In the genomic region with DNA sequence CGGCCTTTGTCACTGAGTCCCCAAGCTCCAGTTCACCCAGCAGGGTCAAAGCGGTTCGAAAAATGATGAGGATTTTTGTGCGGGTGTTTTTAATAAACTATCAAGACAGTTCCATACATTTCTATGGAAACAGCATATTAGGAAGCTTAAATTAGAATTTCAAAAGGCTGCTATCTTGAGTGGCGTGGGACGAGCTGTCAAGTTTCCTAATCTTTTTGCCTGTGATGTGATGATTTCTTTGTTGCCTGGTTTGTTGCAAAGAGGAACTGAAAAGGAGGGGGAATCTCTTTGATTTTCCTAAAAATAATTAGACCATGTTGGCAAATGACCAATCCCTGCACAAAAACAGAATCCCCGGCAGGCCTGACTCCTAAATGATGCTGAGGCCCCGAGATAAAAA, we compare ENCODE assay signal across 24 cellular contexts.
DNase-seq lines count a peak whose midpoint lies in the region; ATAC-seq and TF ChIP-seq lines count a peak whose summit lies in the region.
"Had no signal": no experiment of that assay in that cellular context is flagged by ENCODE, and none has a peak within 500 bp of the region (broad histone marks: within the 10 kb centered on the region; RNA-seq: fewer than 3 reads in every experiment).

No MANE protein-coding gene starts in this region.

- peak overlapping the region; percentile 74 for H3K4me2 ChIP-seq in OCI-LY7 (ENCODE audit: low read length)

- H3K36me3 Mint-ChIP-seq in stimulated activated naive CD8-positive, alpha-beta T cell treated with anti-CD3 and anti-CD28 coated beads, Interleukin-15, Interleukin-2, amounts not matched to agents 100 ng/mL and 50 ng/mL, for 24 hours (ENCODE audit: low read depth), result peaks cover 68% of the 10 kb centered on the region
- peaks cover 28 to 71% (median 44%) of the 10 kb centered on the region in 3 donors for H3K36me3 Mint-ChIP-seq in immature natural killer cell

- H3K4me3 Mint-ChIP-seq in stimulated activated naive CD8-positive, alpha-beta T cell treated with anti-CD3 and anti-CD28 coated beads, Interleukin-15, Interleukin-2, amounts not matched to agents 100 ng/mL and 50 ng/mL, for 24 hours, result no peak overlapping the region
- no peak overlapping the region for H3K4me3 Mint-ChIP-seq in immature natural killer cell
- H3K4me3 Mint-ChIP-seq: activated CD4-positive, alpha-beta T cell treated with anti-CD3 and anti-CD28 coated beads, Interleukin-2, amount 10 ng/mL, durations not matched to agents 24 days and 14 days; central memory CD8-positive, alpha-beta T cell; T-cell had no signal

- no peaks in the 10 kb centered on the region for H3K79me2 ChIP-seq in OCI-LY7 (ENCODE audit: insufficient read depth, low read depth, low read length)

- DNase-seq in stimulated activated naive CD8-positive, alpha-beta T cell treated with anti-CD3 and anti-CD28 coated beads, Interleukin-15, Interleukin-2, amounts not matched to agents 100 U/mL and 50 U/mL, for 24 hours, result no peak
- no peak for DNase-seq in OCI-LY7 (ENCODE audit: low spot score)
- no peak for DNase-seq in immature natural killer cell
- no peak for DNase-seq in NCI-H1417 treated with DMSO at 0.1 percent for 48 hours (lab: John Stamatoyannopoulos, UW)
- no peak for DNase-seq in DMS53 treated with DMSO at 0.1 percent for 48 hours (lab: John Stamatoyannopoulos, UW; ENCODE audit: unreplicated experiment)
- DNase-seq in COR-L47 (lab: John Stamatoyannopoulos, UW), result no peak
- DNase-seq: activated CD4-positive, alpha-beta T cell treated with anti-CD3 and anti-CD28 coated beads, Interleukin-2, amount 10 ng/mL, durations not matched to agents 24 days and 14 days; activated CD8-positive, alpha-beta memory T cell treated with anti-CD3 and anti-CD28 coated beads, Interleukin-2, amount 50 U/mL, for 4 hours; Kasumi-1; kidney glomerular epithelial cell; mammary epithelial cell; NCI-H1417; NCI-H2107; NCI-H524; Right ventricle myocardium superior; T-cell; thyroid gland had no signal

- H4K20me1 ChIP-seq in OCI-LY7 (ENCODE audit: insufficient read depth, low read length), result no peaks in the 10 kb centered on the region

- peak overlapping the region; percentile 37 for H3K4me3 ChIP-seq in OCI-LY7 (ENCODE audit: low read depth, low read length, poor library complexity, severe bottlenecking)
- H3K4me3 ChIP-seq: esophagus muscularis mucosa, gastroesophageal sphincter, HAP-1, pancreas, thyroid gland had no signal

- H3K9me2 ChIP-seq in OCI-LY7 (ENCODE audit: insufficient read depth, low read length), result no peaks in the 10 kb centered on the region

- no peaks in the 10 kb centered on the region for H3K9me3 Mint-ChIP-seq in stimulated activated naive CD8-positive, alpha-beta T cell treated with anti-CD3 and anti-CD28 coated beads, Interleukin-15, Interleukin-2, amounts not matched to agents 100 ng/mL and 50 ng/mL, for 24 hours
- no peaks in the 10 kb centered on the region for H3K9me3 Mint-ChIP-seq in immature natural killer cell
- H3K9me3 Mint-ChIP-seq: activated CD4-positive, alpha-beta T cell treated with anti-CD3 and anti-CD28 coated beads, Interleukin-2, amount 10 ng/mL, durations not matched to agents 24 days and 14 days; central memory CD8-positive, alpha-beta T cell; T-cell had no signal

- POLR2A ChIA-PET in OCI-LY7 (lab: Charles Lee), result interaction anchor here (0.7 to 2.0 kb wide), 7 partner anchors 11 to 51 kb away, joined by 3 to 10 read pairs (median 4); no protein-coding TSS in a partner anchor

- CTCF ChIA-PET in OCI-LY7 (lab: Charles Lee; ENCODE audit: unreplicated experiment), result no interaction called here

- no peaks in the 10 kb centered on the region for H3K9me3 ChIP-seq in OCI-LY7 (ENCODE audit: low read length)
- H3K9me3 ChIP-seq: HAP-1, pancreas, thyroid gland had no signal

- no peak for TF ChIP-seq CTCF in OCI-LY7 (conservative IDR thresholded peaks at IDR 0.05; ENCODE audit: low read length)

- BruUV-seq in OCI-LY7 (replicated peaks; lab: Mats Ljungman, UMichigan), result no TSS peak

- no peaks in the 10 kb centered on the region for H3K27me3 Mint-ChIP-seq in stimulated activated naive CD8-positive, alpha-beta T cell treated with anti-CD3 and anti-CD28 coated beads, Interleukin-15, Interleukin-2, amounts not matched to agents 100 ng/mL and 50 ng/mL, for 24 hours
- H3K27me3 Mint-ChIP-seq in immature natural killer cell (ENCODE audit: low read depth in 3 of 3), result peaks cover 12 to 50% (median 37%) of the 10 kb centered on the region in 3 donors
- H3K27me3 Mint-ChIP-seq: activated CD4-positive, alpha-beta T cell treated with anti-CD3 and anti-CD28 coated beads, Interleukin-2, amount 10 ng/mL, durations not matched to agents 24 days and 14 days; central memory CD8-positive, alpha-beta T cell; T-cell had no signal

- no peak for ATAC-seq in stimulated activated naive CD8-positive, alpha-beta T cell treated with anti-CD3 and anti-CD28 coated beads, Interleukin-15, Interleukin-2, amounts not matched to agents 100 U/mL and 50 U/mL, for 24 hours
- no peak for ATAC-seq in GM18867 (IDR thresholded peaks at IDR 0.05; ENCODE audit: unreplicated experiment)
- ATAC-seq: gastroesophageal sphincter, T-cell had no signal

- H3K4me1 ChIP-seq in OCI-LY7 (ENCODE audit: insufficient read depth, low read length, poor library complexity, severe bottlenecking), result peaks cover 25% of the 10 kb centered on the region
- H3K4me1 ChIP-seq: esophagus muscularis mucosa, HAP-1, pancreas, thyroid gland had no signal

- peaks cover 69% of the 10 kb centered on the region for H3K36me3 ChIP-seq in OCI-LY7 (ENCODE audit: insufficient read depth, low read length)
- H3K36me3 ChIP-seq: HAP-1, pancreas, thyroid gland had no signal

- intact Hi-C loops in OCI-LY7 (cut with micrococcal nuclease; ENCODE audit: unreplicated experiment), result no loop called here

- H3K27ac Mint-ChIP-seq in stimulated activated naive CD8-positive, alpha-beta T cell treated with anti-CD3 and anti-CD28 coated beads, Interleukin-15, Interleukin-2, amounts not matched to agents 100 ng/mL and 50 ng/mL, for 24 hours, result peak overlapping the region; percentile 65
- peak overlapping the region in 4 of 6 donors; percentile 49 to 89 (median 76) for H3K27ac Mint-ChIP-seq in immature natural killer cell
- H3K27ac Mint-ChIP-seq: activated CD4-positive, alpha-beta T cell treated with anti-CD3 and anti-CD28 coated beads, Interleukin-2, amount 10 ng/mL, durations not matched to agents 24 days and 14 days had no signal

- peak overlapping the region; percentile 78 for H3K27ac ChIP-seq in OCI-LY7 (ENCODE audit: low read depth, low read length, poor library complexity, severe bottlenecking)
- H3K27ac ChIP-seq: esophagus muscularis mucosa, gastroesophageal sphincter, pancreas, thyroid gland had no signal

- H2AFZ ChIP-seq in OCI-LY7 (ENCODE audit: low read length), result peak overlapping the region; percentile 18; the same call in 1 of the 2 replicates

- H3K4me1 Mint-ChIP-seq in stimulated activated naive CD8-positive, alpha-beta T cell treated with anti-CD3 and anti-CD28 coated beads, Interleukin-15, Interleukin-2, amounts not matched to agents 100 ng/mL and 50 ng/mL, for 24 hours (ENCODE audit: low read depth), result no peaks in the 10 kb centered on the region
- H3K4me1 Mint-ChIP-seq in immature natural killer cell, result peaks cover 0 to 19% of the 10 kb centered on the region in 2 donors
- H3K4me1 Mint-ChIP-seq: activated CD4-positive, alpha-beta T cell treated with anti-CD3 and anti-CD28 coated beads, Interleukin-2, amount 10 ng/mL, durations not matched to agents 24 days and 14 days; T-cell had no signal
